In the genomic region with DNA sequence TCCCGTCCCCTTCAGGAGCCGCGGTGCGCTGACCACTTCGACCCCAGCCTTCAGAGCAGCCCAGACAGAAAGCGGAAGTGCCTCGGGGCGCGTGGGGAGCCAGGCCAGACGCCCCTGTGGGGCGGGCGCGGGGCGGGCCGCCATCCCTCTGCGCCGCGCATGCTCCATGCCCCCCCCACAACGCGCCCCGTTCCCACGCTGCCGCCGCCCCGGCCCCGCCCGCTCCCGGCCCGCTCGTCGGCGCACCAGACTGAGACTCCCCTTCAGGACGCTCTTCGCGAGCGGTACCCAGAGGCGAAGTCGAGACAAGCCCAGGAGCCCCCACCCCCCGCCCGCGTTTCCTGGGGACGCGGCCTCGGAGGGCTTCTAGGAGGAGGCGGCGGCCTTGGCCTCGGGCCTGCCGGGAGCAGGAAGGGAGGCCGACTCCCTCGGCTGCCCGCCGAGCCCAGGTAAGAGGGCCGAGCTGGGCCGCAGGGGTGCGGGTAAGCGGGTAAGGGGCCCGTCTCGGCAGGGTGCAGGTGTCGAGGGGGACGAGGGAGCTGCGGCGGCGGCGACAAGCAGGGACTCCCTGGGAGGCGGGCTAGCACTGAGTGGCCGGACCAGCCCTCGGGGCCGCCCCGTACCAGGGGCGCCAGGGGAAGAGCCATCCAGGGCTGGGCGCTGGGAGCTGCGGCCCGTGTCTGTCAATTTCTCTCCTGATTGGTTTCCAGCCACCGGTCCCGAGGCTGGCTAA, we compare ENCODE assay signal across 1 cellular context.
A peak's percentile ranks its signal among the peaks of the same experiment; 100 is the strongest.
TF ChIP-seq lines count a peak whose summit lies in the region.

A gene with protein sequence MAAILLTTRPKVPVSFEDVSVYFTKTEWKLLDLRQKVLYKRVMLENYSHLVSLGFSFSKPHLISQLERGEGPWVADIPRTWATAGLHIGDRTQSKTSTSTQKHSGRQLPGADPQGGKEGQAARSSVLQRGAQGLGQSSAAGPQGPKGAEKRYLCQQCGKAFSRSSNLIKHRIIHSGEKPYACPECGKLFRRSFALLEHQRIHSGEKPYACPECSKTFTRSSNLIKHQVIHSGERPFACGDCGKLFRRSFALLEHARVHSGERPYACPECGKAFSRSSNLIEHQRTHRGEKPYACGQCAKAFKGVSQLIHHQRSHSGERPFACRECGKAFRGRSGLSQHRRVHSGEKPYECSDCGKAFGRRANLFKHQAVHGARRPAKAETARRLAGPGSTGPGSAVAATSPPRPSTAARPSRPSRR (plus strand): TSS at position 218 of the 733 bp plus-strand sequence. CDS start 6,851 bp downstream, outside the sequence.

TF ChIP-seq in K562, 482 proteins besides CTCF, POLR2A, EP300 and RAD21 (continued from another document and continues in another):
- TF ChIP-seq, protein P1, sequence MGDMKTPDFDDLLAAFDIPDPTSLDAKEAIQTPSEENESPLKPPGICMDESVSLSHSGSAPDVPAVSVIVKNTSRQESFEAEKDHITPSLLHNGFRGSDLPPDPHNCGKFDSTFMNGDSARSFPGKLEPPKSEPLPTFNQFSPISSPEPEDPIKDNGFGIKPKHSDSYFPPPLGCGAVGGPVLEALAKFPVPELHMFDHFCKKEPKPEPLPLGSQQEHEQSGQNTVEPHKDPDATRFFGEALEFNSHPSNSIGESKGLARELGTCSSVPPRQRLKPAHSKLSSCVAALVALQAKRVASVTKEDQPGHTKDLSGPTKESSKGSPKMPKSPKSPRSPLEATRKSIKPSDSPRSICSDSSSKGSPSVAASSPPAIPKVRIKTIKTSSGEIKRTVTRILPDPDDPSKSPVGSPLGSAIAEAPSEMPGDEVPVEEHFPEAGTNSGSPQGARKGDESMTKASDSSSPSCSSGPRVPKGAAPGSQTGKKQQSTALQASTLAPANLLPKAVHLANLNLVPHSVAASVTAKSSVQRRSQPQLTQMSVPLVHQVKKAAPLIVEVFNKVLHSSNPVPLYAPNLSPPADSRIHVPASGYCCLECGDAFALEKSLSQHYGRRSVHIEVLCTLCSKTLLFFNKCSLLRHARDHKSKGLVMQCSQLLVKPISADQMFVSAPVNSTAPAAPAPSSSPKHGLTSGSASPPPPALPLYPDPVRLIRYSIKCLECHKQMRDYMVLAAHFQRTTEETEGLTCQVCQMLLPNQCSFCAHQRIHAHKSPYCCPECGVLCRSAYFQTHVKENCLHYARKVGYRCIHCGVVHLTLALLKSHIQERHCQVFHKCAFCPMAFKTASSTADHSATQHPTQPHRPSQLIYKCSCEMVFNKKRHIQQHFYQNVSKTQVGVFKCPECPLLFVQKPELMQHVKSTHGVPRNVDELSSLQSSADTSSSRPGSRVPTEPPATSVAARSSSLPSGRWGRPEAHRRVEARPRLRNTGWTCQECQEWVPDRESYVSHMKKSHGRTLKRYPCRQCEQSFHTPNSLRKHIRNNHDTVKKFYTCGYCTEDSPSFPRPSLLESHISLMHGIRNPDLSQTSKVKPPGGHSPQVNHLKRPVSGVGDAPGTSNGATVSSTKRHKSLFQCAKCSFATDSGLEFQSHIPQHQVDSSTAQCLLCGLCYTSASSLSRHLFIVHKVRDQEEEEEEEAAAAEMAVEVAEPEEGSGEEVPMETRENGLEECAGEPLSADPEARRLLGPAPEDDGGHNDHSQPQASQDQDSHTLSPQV (IDR thresholded peaks at IDR 0.05) = peak; percentile 66; the same call in 1 of the 2 replicates
- TF ChIP-seq, protein P2, sequence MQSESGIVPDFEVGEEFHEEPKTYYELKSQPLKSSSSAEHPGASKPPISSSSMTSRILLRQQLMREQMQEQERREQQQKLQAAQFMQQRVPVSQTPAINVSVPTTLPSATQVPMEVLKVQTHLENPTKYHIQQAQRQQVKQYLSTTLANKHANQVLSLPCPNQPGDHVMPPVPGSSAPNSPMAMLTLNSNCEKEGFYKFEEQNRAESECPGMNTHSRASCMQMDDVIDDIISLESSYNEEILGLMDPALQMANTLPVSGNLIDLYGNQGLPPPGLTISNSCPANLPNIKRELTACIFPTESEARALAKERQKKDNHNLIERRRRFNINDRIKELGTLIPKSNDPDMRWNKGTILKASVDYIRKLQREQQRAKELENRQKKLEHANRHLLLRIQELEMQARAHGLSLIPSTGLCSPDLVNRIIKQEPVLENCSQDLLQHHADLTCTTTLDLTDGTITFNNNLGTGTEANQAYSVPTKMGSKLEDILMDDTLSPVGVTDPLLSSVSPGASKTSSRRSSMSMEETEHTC (IDR thresholded peaks at IDR 0.05) = no peak
- TF ChIP-seq SMARCA5 (IDR thresholded peaks at IDR 0.05) = no peak
- peak; percentile 90 to 91 for TF ChIP-seq NRF1 (conservative IDR thresholded peaks at IDR 0.05 in 1 of 2, IDR thresholded peaks at IDR 0.05 in 1 of 2)
- no peak for TF ChIP-seq SLC30A9 (CRISPR knock-in tag; IDR thresholded peaks at IDR 0.05)
- TF ChIP-seq PHF8 (IDR thresholded peaks at IDR 0.05; ENCODE audit: borderline replicate concordance, low read length) = peak; percentile 37; the same call in 1 of the 2 replicates
- TF ChIP-seq ZNF212 (CRISPR knock-in tag; IDR thresholded peaks at IDR 0.05) = no peak
- TF ChIP-seq HDAC1 (IDR thresholded peaks at IDR 0.05) = peak in 1 of 2 experiments; percentile 13; a peak in 1 of 4 replicates
- no peak for TF ChIP-seq SRSF1 (IDR thresholded peaks at IDR 0.05; ENCODE audit: low read depth, low read length)
- TF ChIP-seq, protein P3, sequence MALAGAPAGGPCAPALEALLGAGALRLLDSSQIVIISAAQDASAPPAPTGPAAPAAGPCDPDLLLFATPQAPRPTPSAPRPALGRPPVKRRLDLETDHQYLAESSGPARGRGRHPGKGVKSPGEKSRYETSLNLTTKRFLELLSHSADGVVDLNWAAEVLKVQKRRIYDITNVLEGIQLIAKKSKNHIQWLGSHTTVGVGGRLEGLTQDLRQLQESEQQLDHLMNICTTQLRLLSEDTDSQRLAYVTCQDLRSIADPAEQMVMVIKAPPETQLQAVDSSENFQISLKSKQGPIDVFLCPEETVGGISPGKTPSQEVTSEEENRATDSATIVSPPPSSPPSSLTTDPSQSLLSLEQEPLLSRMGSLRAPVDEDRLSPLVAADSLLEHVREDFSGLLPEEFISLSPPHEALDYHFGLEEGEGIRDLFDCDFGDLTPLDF (CRISPR knock-in tag; IDR thresholded peaks at IDR 0.05) = no peak
- peak; percentile 69 for TF ChIP-seq RBFOX2 (IDR thresholded peaks at IDR 0.05; ENCODE audit: low read depth, low read length)
- no peak for TF ChIP-seq SP2 (IDR thresholded peaks at IDR 0.05; ENCODE audit: extremely low read depth, low read depth, low read length, poor library complexity, severe bottlenecking)
- no peak for TF ChIP-seq TAF15 (IDR thresholded peaks at IDR 0.05; ENCODE audit: low read depth, low read length)
- TF ChIP-seq, protein P4, sequence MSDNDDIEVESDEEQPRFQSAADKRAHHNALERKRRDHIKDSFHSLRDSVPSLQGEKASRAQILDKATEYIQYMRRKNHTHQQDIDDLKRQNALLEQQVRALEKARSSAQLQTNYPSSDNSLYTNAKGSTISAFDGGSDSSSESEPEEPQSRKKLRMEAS (CRISPR knock-in tag; IDR thresholded peaks at IDR 0.05) = peak; percentile 65
- no peak for TF ChIP-seq ZNF445 (CRISPR knock-in tag; IDR thresholded peaks at IDR 0.05; ENCODE audit: low read depth)
- TF ChIP-seq, protein P5, sequence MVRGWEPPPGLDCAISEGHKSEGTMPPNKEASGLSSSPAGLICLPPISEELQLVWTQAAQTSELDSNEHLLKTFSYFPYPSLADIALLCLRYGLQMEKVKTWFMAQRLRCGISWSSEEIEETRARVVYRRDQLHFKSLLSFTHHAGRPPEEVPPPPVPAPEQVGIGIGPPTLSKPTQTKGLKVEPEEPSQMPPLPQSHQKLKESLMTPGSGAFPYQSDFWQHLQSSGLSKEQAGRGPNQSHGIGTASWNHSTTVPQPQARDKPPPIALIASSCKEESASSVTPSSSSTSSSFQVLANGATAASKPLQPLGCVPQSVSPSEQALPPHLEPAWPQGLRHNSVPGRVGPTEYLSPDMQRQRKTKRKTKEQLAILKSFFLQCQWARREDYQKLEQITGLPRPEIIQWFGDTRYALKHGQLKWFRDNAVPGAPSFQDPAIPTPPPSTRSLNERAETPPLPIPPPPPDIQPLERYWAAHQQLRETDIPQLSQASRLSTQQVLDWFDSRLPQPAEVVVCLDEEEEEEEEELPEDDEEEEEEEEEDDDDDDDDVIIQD (CRISPR knock-in tag; IDR thresholded peaks at IDR 0.05) = no peak
- no peak for TF ChIP-seq TEAD4 (IDR thresholded peaks at IDR 0.05; ENCODE audit: low read length)
- TF ChIP-seq TEAD4 (CRISPR knock-in tag; IDR thresholded peaks at IDR 0.05; ENCODE audit: borderline replicate concordance) = no peak
- TF ChIP-seq, protein P6, sequence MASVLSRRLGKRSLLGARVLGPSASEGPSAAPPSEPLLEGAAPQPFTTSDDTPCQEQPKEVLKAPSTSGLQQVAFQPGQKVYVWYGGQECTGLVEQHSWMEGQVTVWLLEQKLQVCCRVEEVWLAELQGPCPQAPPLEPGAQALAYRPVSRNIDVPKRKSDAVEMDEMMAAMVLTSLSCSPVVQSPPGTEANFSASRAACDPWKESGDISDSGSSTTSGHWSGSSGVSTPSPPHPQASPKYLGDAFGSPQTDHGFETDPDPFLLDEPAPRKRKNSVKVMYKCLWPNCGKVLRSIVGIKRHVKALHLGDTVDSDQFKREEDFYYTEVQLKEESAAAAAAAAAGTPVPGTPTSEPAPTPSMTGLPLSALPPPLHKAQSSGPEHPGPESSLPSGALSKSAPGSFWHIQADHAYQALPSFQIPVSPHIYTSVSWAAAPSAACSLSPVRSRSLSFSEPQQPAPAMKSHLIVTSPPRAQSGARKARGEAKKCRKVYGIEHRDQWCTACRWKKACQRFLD (CRISPR knock-in tag; IDR thresholded peaks at IDR 0.05) = no peak
- TF ChIP-seq RNF2 (IDR thresholded peaks at IDR 0.05) = no peak
- no peak for TF ChIP-seq ZNF77 (CRISPR knock-in tag; IDR thresholded peaks at IDR 0.05)
- TF ChIP-seq, protein P7, sequence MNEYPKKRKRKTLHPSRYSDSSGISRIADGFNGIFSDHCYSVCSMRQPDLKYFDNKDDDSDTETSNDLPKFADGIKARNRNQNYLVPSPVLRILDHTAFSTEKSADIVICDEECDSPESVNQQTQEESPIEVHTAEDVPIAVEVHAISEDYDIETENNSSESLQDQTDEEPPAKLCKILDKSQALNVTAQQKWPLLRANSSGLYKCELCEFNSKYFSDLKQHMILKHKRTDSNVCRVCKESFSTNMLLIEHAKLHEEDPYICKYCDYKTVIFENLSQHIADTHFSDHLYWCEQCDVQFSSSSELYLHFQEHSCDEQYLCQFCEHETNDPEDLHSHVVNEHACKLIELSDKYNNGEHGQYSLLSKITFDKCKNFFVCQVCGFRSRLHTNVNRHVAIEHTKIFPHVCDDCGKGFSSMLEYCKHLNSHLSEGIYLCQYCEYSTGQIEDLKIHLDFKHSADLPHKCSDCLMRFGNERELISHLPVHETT (CRISPR knock-in tag; conservative IDR thresholded peaks at IDR 0.05 in 1 of 2, IDR thresholded peaks at IDR 0.05 in 1 of 2) = peak in 1 of 2 experiments; percentile 83; a peak in 2 of 4 replicates
- 0 out of 2 replicates have a peak, but pooled peaks have one; percentile 13 for TF ChIP-seq RB1 (IDR thresholded peaks at IDR 0.05; ENCODE audit: low read depth)
- peak in 1 of 2 experiments; percentile 68; a peak in 2 of 4 replicates for TF ChIP-seq MAZ (CRISPR knock-in tag; conservative IDR thresholded peaks at IDR 0.05 in 1 of 2, IDR thresholded peaks at IDR 0.05 in 1 of 2)
- TF ChIP-seq, protein P8, sequence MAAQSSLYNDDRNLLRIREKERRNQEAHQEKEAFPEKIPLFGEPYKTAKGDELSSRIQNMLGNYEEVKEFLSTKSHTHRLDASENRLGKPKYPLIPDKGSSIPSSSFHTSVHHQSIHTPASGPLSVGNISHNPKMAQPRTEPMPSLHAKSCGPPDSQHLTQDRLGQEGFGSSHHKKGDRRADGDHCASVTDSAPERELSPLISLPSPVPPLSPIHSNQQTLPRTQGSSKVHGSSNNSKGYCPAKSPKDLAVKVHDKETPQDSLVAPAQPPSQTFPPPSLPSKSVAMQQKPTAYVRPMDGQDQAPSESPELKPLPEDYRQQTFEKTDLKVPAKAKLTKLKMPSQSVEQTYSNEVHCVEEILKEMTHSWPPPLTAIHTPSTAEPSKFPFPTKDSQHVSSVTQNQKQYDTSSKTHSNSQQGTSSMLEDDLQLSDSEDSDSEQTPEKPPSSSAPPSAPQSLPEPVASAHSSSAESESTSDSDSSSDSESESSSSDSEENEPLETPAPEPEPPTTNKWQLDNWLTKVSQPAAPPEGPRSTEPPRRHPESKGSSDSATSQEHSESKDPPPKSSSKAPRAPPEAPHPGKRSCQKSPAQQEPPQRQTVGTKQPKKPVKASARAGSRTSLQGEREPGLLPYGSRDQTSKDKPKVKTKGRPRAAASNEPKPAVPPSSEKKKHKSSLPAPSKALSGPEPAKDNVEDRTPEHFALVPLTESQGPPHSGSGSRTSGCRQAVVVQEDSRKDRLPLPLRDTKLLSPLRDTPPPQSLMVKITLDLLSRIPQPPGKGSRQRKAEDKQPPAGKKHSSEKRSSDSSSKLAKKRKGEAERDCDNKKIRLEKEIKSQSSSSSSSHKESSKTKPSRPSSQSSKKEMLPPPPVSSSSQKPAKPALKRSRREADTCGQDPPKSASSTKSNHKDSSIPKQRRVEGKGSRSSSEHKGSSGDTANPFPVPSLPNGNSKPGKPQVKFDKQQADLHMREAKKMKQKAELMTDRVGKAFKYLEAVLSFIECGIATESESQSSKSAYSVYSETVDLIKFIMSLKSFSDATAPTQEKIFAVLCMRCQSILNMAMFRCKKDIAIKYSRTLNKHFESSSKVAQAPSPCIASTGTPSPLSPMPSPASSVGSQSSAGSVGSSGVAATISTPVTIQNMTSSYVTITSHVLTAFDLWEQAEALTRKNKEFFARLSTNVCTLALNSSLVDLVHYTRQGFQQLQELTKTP (IDR thresholded peaks at IDR 0.05; ENCODE audit: low read depth in 1 of 2, partially characterized antibody in 2 of 2) = no peak
- no peak for TF ChIP-seq ESRRB (CRISPR knock-in tag; IDR thresholded peaks at IDR 0.05; ENCODE audit: borderline replicate concordance)
- no peak for TF ChIP-seq MEF2D (tag; conservative IDR thresholded peaks at IDR 0.05; ENCODE audit: low read depth)
- TF ChIP-seq BHLHE40 (IDR thresholded peaks at IDR 0.05; ENCODE audit: low read length) = no peak
- peak; percentile 66 for TF ChIP-seq ELF1 (tag; IDR thresholded peaks at IDR 0.05)
- no peak for TF ChIP-seq ZNF253 (CRISPR knock-in tag; conservative IDR thresholded peaks at IDR 0.05)
- TF ChIP-seq, protein P9, sequence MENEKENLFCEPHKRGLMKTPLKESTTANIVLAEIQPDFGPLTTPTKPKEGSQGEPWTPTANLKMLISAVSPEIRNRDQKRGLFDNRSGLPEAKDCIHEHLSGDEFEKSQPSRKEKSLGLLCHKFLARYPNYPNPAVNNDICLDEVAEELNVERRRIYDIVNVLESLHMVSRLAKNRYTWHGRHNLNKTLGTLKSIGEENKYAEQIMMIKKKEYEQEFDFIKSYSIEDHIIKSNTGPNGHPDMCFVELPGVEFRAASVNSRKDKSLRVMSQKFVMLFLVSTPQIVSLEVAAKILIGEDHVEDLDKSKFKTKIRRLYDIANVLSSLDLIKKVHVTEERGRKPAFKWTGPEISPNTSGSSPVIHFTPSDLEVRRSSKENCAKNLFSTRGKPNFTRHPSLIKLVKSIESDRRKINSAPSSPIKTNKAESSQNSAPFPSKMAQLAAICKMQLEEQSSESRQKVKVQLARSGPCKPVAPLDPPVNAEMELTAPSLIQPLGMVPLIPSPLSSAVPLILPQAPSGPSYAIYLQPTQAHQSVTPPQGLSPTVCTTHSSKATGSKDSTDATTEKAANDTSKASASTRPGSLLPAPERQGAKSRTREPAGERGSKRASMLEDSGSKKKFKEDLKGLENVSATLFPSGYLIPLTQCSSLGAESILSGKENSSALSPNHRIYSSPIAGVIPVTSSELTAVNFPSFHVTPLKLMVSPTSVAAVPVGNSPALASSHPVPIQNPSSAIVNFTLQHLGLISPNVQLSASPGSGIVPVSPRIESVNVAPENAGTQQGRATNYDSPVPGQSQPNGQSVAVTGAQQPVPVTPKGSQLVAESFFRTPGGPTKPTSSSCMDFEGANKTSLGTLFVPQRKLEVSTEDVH (IDR thresholded peaks at IDR 0.05; ENCODE audit: low read depth, partially characterized antibody) = no peak
- TF ChIP-seq SRSF7 (optimal IDR thresholded peaks at IDR 0.05; ENCODE audit: low read depth, low read length) = no peak
- TF ChIP-seq RUNX1 (IDR thresholded peaks at IDR 0.05; ENCODE audit: low read depth) = no peak
- TF ChIP-seq ZNF124 (CRISPR knock-in tag; IDR thresholded peaks at IDR 0.05) = no peak
- no peak for TF ChIP-seq HNRNPK (IDR thresholded peaks at IDR 0.05; ENCODE audit: low read depth, low read length, poor library complexity, severe bottlenecking)
- TF ChIP-seq NFATC3 (IDR thresholded peaks at IDR 0.05) = no peak
